15 cellular contexts compared by ENCODE assay signal in the genomic region with DNA sequence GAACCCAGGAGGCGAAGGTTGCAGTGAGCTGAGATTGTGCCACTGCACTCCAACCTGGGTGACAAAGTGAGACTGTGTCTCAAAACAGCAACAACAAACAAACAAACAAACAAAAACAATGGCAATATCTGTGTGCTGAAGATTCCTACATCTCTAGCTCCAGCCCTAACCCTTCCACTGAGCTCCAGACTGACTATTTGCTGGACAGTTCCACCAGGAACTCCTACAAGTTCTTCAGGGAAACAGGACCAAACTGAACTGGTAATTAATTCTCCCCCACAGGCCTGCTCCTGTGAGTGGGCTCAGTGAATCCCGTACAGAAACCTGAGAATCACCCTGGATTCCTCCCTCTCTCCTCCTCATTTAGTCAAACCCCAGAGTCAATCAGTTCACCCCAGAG. TPM values are rescaled to one million over a fixed set of nuclear protein-coding genes. Genes with fewer than 3 reads are reported as not detected.
DNase-seq lines count a peak whose midpoint lies in the region; ATAC-seq and TF ChIP-seq lines count a peak whose summit lies in the region.
"Had no signal": no experiment of that assay in that cellular context is flagged by ENCODE, and none has a peak within 500 bp of the region (broad histone marks: within the 10 kb centered on the region; RNA-seq: fewer than 3 reads in every experiment).

No MANE protein-coding gene starts in this region.

- no peak overlapping the region for H3K27ac Mint-ChIP-seq in GM23338
- no peak overlapping the region for H3K27ac Mint-ChIP-seq in osteocyte (ENCODE audit: unreplicated experiment)
- H3K27ac Mint-ChIP-seq: B cell; CD4-positive, alpha-beta memory T cell; H9; HFFc6 had no signal

- H3K4me2 ChIP-seq in GM23338: no peak overlapping the region

- H3K9me2 ChIP-seq in GM23338 (ENCODE audit: insufficient read depth): peaks cover 15% of the 10 kb centered on the region; the same call in 1 of the 2 replicates

- no peaks in the 10 kb centered on the region for H3K9me3 Mint-ChIP-seq in GM23338
- H3K9me3 Mint-ChIP-seq in osteocyte (ENCODE audit: unreplicated experiment): peaks cover 3% of the 10 kb centered on the region
- H3K9me3 Mint-ChIP-seq: H9, HFFc6 had no signal

- no peak overlapping the region for H2AFZ ChIP-seq in GM23338

- no peak for ATAC-seq in GM23338

- in situ Hi-C loops in G401 (cut with HindIII; ENCODE audit: low sequenced_read_pairs): no loop called here

- DNase-seq in GM23338 (ENCODE audit: low spot score): no peak
- peak; percentile 3 for DNase-seq in fibroblast of pulmonary artery (ENCODE audit: low read depth)
- DNase-seq in myocyte (ENCODE audit: low read depth): peak; percentile 2
- DNase-seq in G401 (ENCODE audit: low spot score): no peak
- no peak for DNase-seq in NCI-H1048 (lab: John Stamatoyannopoulos, UW)
- DNase-seq in osteocyte (ENCODE audit: extremely low spot score, unreplicated experiment): no peak
- DNase-seq: CD4-positive, alpha-beta memory T cell; DMS79; GOT3; H9; HFFc6 had no signal

- TF ChIP-seq CTCF in GM23338 (conservative IDR thresholded peaks at IDR 0.05; ENCODE audit: low read depth in 2 of 2) (no peak), fibroblast of pulmonary artery (IDR thresholded peaks at IDR 0.05; ENCODE audit: low read length, missing control alignments) (no peak), osteocyte (IDR thresholded peaks at IDR 0.05) (no peak)

- H3K4me3 Mint-ChIP-seq in GM23338 (no peak overlapping the region), osteocyte (ENCODE audit: unreplicated experiment) (no peak overlapping the region)
- H3K4me3 Mint-ChIP-seq: B cell; CD4-positive, alpha-beta memory T cell; H9; HFFc6 had no signal

- H3K4me1 Mint-ChIP-seq in GM23338 (no peaks in the 10 kb centered on the region; the same call in 2 of the 3 replicates), osteocyte (ENCODE audit: unreplicated experiment) (no peaks in the 10 kb centered on the region)
- H3K4me1 Mint-ChIP-seq: B cell; CD4-positive, alpha-beta memory T cell; H9 had no signal

- H3K27ac ChIP-seq in GM23338 (ENCODE audit: low read depth): no peak overlapping the region
- H3K27ac ChIP-seq: C4-2B had no signal

- no peaks in the 10 kb centered on the region for H3K79me2 ChIP-seq in GM23338 (replicated peaks; ENCODE audit: insufficient read depth)

- H3F3A ChIP-seq in GM23338 (replicated peaks; ENCODE audit: low read depth): no peaks in the 10 kb centered on the region

- no peaks in the 10 kb centered on the region for H3K27me3 ChIP-seq in GM23338 (ENCODE audit: insufficient read depth)

- H3K36me3 Mint-ChIP-seq in GM23338 (ENCODE audit: low read depth) (no peaks in the 10 kb centered on the region), osteocyte (ENCODE audit: unreplicated experiment) (no peaks in the 10 kb centered on the region)
- H3K36me3 Mint-ChIP-seq: CD4-positive, alpha-beta memory T cell had no signal

- H3K4me3 ChIP-seq in GM23338 (no peak overlapping the region), fibroblast of pulmonary artery (replicated peaks; ENCODE audit: low read depth, low read length) (no peak overlapping the region)

- H3K36me3 ChIP-seq in GM23338 (ENCODE audit: insufficient read depth): no peaks in the 10 kb centered on the region

- H3K27me3 Mint-ChIP-seq in GM23338 (ENCODE audit: insufficient read depth, low read depth, poor library complexity) (peaks cover 2% of the 10 kb centered on the region), osteocyte (ENCODE audit: unreplicated experiment) (no peaks in the 10 kb centered on the region)
- H3K27me3 Mint-ChIP-seq: B cell; CD4-positive, alpha-beta memory T cell had no signal

- no peaks in the 10 kb centered on the region for H4K20me1 ChIP-seq in GM23338 (replicated peaks; ENCODE audit: insufficient read depth)

- H3K4me1 ChIP-seq in GM23338 (ENCODE audit: insufficient read depth): no peaks in the 10 kb centered on the region

TF ChIP-seq in GM23338, 12 proteins besides CTCF, POLR2A, EP300 and RAD21:
- TF ChIP-seq, protein P1, sequence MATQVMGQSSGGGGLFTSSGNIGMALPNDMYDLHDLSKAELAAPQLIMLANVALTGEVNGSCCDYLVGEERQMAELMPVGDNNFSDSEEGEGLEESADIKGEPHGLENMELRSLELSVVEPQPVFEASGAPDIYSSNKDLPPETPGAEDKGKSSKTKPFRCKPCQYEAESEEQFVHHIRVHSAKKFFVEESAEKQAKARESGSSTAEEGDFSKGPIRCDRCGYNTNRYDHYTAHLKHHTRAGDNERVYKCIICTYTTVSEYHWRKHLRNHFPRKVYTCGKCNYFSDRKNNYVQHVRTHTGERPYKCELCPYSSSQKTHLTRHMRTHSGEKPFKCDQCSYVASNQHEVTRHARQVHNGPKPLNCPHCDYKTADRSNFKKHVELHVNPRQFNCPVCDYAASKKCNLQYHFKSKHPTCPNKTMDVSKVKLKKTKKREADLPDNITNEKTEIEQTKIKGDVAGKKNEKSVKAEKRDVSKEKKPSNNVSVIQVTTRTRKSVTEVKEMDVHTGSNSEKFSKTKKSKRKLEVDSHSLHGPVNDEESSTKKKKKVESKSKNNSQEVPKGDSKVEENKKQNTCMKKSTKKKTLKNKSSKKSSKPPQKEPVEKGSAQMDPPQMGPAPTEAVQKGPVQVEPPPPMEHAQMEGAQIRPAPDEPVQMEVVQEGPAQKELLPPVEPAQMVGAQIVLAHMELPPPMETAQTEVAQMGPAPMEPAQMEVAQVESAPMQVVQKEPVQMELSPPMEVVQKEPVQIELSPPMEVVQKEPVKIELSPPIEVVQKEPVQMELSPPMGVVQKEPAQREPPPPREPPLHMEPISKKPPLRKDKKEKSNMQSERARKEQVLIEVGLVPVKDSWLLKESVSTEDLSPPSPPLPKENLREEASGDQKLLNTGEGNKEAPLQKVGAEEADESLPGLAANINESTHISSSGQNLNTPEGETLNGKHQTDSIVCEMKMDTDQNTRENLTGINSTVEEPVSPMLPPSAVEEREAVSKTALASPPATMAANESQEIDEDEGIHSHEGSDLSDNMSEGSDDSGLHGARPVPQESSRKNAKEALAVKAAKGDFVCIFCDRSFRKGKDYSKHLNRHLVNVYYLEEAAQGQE (IDR thresholded peaks at IDR 0.05; ENCODE audit: unreplicated experiment): peak; percentile 40
- TF ChIP-seq CREB1 (CRISPR knock-in tag; IDR thresholded peaks at IDR 0.05; ENCODE audit: low read depth): no peak

TF ChIP-seq in PFSK-1, 5 proteins besides CTCF, POLR2A, EP300 and RAD21:
- TF ChIP-seq, protein P1 (IDR thresholded peaks at IDR 0.05; ENCODE audit: insufficient read depth in 1 of 2, low read depth in 2 of 2, low read length in 2 of 2): peak; percentile 50 to 85; a peak in 3 of 4 replicates
- TF ChIP-seq POLR2AphosphoS5 (IDR thresholded peaks at IDR 0.05; ENCODE audit: low read depth, low read length): no peak
TF ChIP-seq in PFSK-1: peak in this region for 1.

RNA-seq across cellular contexts. Expression of a gene that starts 1.5 kb away (rescaled TPM):
- not detected in 2 replicates for total RNA-seq in GM23338 (2014; rRNA removed; shearing (Covaris generic))
- not detected in 2 replicates for polyA plus RNA-seq in GM23338 (2016; fragmentation: Nextera tagmentation; extraction: Ambion mirVana)
- not detected for polyA plus RNA-seq in PFSK-1 (2012; ENCODE audit: insufficient read length, low read depth)
- total RNA-seq in myocyte (not detected in 2 replicates), osteocyte (0.40 TPM in 1 of 2 replicates, not detected in the other)
- 0.14 TPM for polyA plus RNA-seq in myocyte (2012)
- total RNA-seq in G401 (2014; rRNA removed; shearing (Covaris generic)): not detected in 2 replicates
- total RNA-seq: A172; B cell; CD4-positive, alpha-beta memory T cell; H9 had no signal
- polyA plus RNA-seq: CD4-positive, alpha-beta memory T cell had no signal

RNA-seq across cellular contexts. Expression of a gene that starts 47.4 kb away (rescaled TPM):
- total RNA-seq in GM23338 (2014; rRNA removed; shearing (Covaris generic)): 15.2 and 15.8 TPM in 2 replicates
- polyA plus RNA-seq in GM23338 (2016; fragmentation: Nextera tagmentation; extraction: Ambion mirVana): 1.4 and 2.7 TPM in 2 replicates
- 0.46 TPM for polyA plus RNA-seq in PFSK-1 (2012; ENCODE audit: insufficient read length, low read depth)
- total RNA-seq in myocyte (10.9 and 11.7 TPM in 2 replicates), osteocyte (15.0 and 15.3 TPM in 2 replicates)
- polyA plus RNA-seq in myocyte (2012): 2.0 TPM
- total RNA-seq in G401 (2014; rRNA removed; shearing (Covaris generic)): 2.3 and 5.2 TPM in 2 replicates

RNA-seq across cellular contexts. Expression of a gene that starts 47.8 kb away (rescaled TPM):
- total RNA-seq in GM23338 (2014; rRNA removed; shearing (Covaris generic)): 979 and 1,111 TPM in 2 replicates
- polyA plus RNA-seq in GM23338 (2016; fragmentation: Nextera tagmentation; extraction: Ambion mirVana): 992 and 1,077 TPM in 2 replicates
- polyA plus RNA-seq in PFSK-1 (2012; ENCODE audit: insufficient read length, low read depth): 1,834 TPM
- total RNA-seq in myocyte (275 and 402 TPM in 2 replicates), osteocyte (529 and 549 TPM in 2 replicates)
- 432 TPM for polyA plus RNA-seq in myocyte (2012)
- total RNA-seq in G401 (2014; rRNA removed; shearing (Covaris generic)): 490 and 492 TPM in 2 replicates

Comparison
In these comparisons a context has a peak if more than half of its experiments do, and no peak if none do; other contexts are left out.
1. DNase-seq: peak in fibroblast of pulmonary artery (single experiment) and myocyte (single experiment); none in GM23338 (single experiment), G401 (single experiment), NCI-H1048 (single experiment) and osteocyte (single experiment).